In the genomic region with DNA sequence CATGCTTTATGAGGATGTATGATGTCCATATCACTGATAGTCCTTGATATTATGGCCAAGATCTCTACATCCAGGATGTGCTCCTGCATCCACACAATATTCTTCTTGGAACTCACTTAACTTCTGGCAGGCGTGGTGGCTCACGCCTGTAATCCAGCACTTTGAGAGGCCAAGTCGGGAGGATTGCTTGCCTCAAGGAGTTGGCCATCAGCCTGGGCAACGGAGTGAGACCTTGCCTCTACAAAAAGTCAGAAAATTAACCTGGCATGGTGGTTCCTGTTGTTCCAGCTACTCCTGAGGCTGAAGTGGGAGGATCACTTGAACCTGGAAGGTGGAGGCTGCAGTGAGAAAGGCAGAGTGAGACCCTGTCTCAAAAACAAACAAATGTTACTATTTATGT, we compare ENCODE assay signal across 12 cellular contexts. TPM values are rescaled to one million over a fixed set of nuclear protein-coding genes. Genes with fewer than 3 reads are reported as not detected.
DNase-seq lines count a peak whose midpoint lies in the region; ATAC-seq and TF ChIP-seq lines count a peak whose summit lies in the region.
"Had no signal": no experiment of that assay in that cellular context is flagged by ENCODE, and none has a peak within 500 bp of the region (broad histone marks: within the 10 kb centered on the region; RNA-seq: fewer than 3 reads in every experiment).

No MANE protein-coding gene starts in this region.

- no peak for TF ChIP-seq CTCF in A673 (conservative IDR thresholded peaks at IDR 0.05; ENCODE audit: low read depth, low read length)
- TF ChIP-seq CTCF in activated B cell treated with CpG ODN at 0.5 μM for 24 hours (IDR thresholded peaks at IDR 0.05), result no peak

- CTCF ChIA-PET in A673 (lab: Charles Lee) (no interaction called here), activated B cell treated with CpG ODN at 0.5 μM for 24 hours (lab: Charles Lee) (no interaction called here)

- peaks cover 13% of the 10 kb centered on the region for H3K36me3 ChIP-seq in A673 (ENCODE audit: insufficient read depth, low read length, poor library complexity, severe bottlenecking)
- no peaks in the 10 kb centered on the region; the same call in 1 of the 2 replicates for H3K36me3 ChIP-seq in ES-I3 (ENCODE audit: insufficient read depth, low read length)
- H3K36me3 ChIP-seq in iPS-20b (ENCODE audit: insufficient read depth, low read depth, low read length), result peaks cover 23% of the 10 kb centered on the region

- peaks cover 35% of the 10 kb centered on the region for H3K4me1 Mint-ChIP-seq in activated B cell treated with CpG ODN at 0.5 μM for 24 hours

- peak overlapping the region; percentile 25; the same call in 1 of the 2 replicates for H3K9ac ChIP-seq in ES-I3 (ENCODE audit: low read depth, low read length)
- no peak overlapping the region for H3K9ac ChIP-seq in iPS-20b (ENCODE audit: low read depth, low read length)

- peaks cover 31% of the 10 kb centered on the region for H3K36me3 Mint-ChIP-seq in activated B cell treated with CpG ODN at 0.5 μM for 24 hours (ENCODE audit: low read depth)

- peak overlapping the region; percentile 2 for H3K4me3 Mint-ChIP-seq in activated B cell treated with CpG ODN at 0.5 μM for 24 hours

- H3K4me3 ChIP-seq in A673 (ENCODE audit: low read depth, low read length, poor library complexity, severe bottlenecking) (peak overlapping the region; percentile 86), iPS-20b (ENCODE audit: low read length) (peak overlapping the region; percentile 100)

- DNase-seq in A673 (ENCODE audit: low spot score) (no peak), activated B cell treated with CpG ODN at 0.5 μM for 24 hours (no peak), DMS 273 treated with DMSO at 0.1 percent for 48 hours (lab: John Stamatoyannopoulos, UW) (no peak), NCI-H510A treated with DMSO at 0.1 percent for 48 hours (lab: John Stamatoyannopoulos, UW) (no peak)
- DNase-seq: amygdala, GOT3, left cardiac atrium, NCI-H1092 had no signal

- no peaks in the 10 kb centered on the region for H3K27me3 Mint-ChIP-seq in activated B cell treated with CpG ODN at 0.5 μM for 24 hours

- peak overlapping the region; percentile 24 for H3K27ac Mint-ChIP-seq in activated B cell treated with CpG ODN at 0.5 μM for 24 hours

- H3K4me1 ChIP-seq in A673 (ENCODE audit: insufficient read depth, low read length, poor library complexity, severe bottlenecking) (no peaks in the 10 kb centered on the region), ES-I3 (ENCODE audit: insufficient read depth, low read length) (no peaks in the 10 kb centered on the region), iPS-20b (ENCODE audit: insufficient read depth, low read length) (no peaks in the 10 kb centered on the region)

- no peak overlapping the region for H3K27ac ChIP-seq in A673 (ENCODE audit: low read depth, low read length, poor library complexity, severe bottlenecking)
- no peak overlapping the region for H3K27ac ChIP-seq in iPS-20b (ENCODE audit: low read length)

- H3K9me3 ChIP-seq in A673 (ENCODE audit: low read depth, low read length, poor library complexity, severe bottlenecking) (no peaks in the 10 kb centered on the region), ES-I3 (ENCODE audit: control insufficient read depth, insufficient read depth, low read length) (no peaks in the 10 kb centered on the region), iPS-20b (ENCODE audit: insufficient read depth, low read depth, low read length) (no peaks in the 10 kb centered on the region)

- POLR2A ChIA-PET in A673 (lab: Charles Lee; ENCODE audit: low non-redundant PET), result no interaction called here
- POLR2A ChIA-PET in activated B cell treated with CpG ODN at 0.5 μM for 24 hours (lab: Charles Lee), result no interaction called here

- H3K27me3 ChIP-seq in A673 (replicated peaks; ENCODE audit: insufficient read depth, low read depth, low read length, poor library complexity) (no peaks in the 10 kb centered on the region), iPS-20b (ENCODE audit: insufficient read depth, low read length) (no peaks in the 10 kb centered on the region)

- no TSS peak for BruUV-seq in A673 (replicated peaks; lab: Mats Ljungman, UMichigan)

- H3K9me3 Mint-ChIP-seq in activated B cell treated with CpG ODN at 0.5 μM for 24 hours, result no peaks in the 10 kb centered on the region

- ATAC-seq in activated B cell treated with CpG ODN at 0.5 μM for 24 hours (ENCODE audit: low read depth) (no peak), HG03378 (IDR thresholded peaks at IDR 0.05; ENCODE audit: unreplicated experiment) (no peak), GM19023 (IDR thresholded peaks at IDR 0.05; ENCODE audit: unreplicated experiment) (no peak)
- ATAC-seq: left cardiac atrium had no signal

- intact Hi-C loops in A673 (cut with micrococcal nuclease; ENCODE audit: unreplicated experiment) (no loop called here), activated B cell treated with CpG ODN at 0.5 μM for 24 hours (cut with micrococcal nuclease) (no loop called here)

RNA-seq across cellular contexts. Expression of a gene that starts 2.3 kb away (rescaled TPM):
- total RNA-seq in A673 (2021) (313 and 316 TPM in 2 replicates), activated B cell treated with CpG ODN at 0.5 μM for 24 hours (300 and 350 TPM in 2 replicates)

RNA-seq across cellular contexts. Expression of a gene that starts 54.2 kb away (rescaled TPM):
- 317 and 320 TPM in 2 replicates for total RNA-seq in A673 (2021)
- total RNA-seq in activated B cell treated with CpG ODN at 0.5 μM for 24 hours, result 432 and 439 TPM in 2 replicates

RNA-seq across cellular contexts. Expression of a gene that starts 54.3 kb away (rescaled TPM):
- total RNA-seq in A673 (2021) (27.3 and 29.3 TPM in 2 replicates), activated B cell treated with CpG ODN at 0.5 μM for 24 hours (24.6 and 26.0 TPM in 2 replicates)
